ENCODE assay signal across 18 cellular contexts in the genomic region with DNA sequence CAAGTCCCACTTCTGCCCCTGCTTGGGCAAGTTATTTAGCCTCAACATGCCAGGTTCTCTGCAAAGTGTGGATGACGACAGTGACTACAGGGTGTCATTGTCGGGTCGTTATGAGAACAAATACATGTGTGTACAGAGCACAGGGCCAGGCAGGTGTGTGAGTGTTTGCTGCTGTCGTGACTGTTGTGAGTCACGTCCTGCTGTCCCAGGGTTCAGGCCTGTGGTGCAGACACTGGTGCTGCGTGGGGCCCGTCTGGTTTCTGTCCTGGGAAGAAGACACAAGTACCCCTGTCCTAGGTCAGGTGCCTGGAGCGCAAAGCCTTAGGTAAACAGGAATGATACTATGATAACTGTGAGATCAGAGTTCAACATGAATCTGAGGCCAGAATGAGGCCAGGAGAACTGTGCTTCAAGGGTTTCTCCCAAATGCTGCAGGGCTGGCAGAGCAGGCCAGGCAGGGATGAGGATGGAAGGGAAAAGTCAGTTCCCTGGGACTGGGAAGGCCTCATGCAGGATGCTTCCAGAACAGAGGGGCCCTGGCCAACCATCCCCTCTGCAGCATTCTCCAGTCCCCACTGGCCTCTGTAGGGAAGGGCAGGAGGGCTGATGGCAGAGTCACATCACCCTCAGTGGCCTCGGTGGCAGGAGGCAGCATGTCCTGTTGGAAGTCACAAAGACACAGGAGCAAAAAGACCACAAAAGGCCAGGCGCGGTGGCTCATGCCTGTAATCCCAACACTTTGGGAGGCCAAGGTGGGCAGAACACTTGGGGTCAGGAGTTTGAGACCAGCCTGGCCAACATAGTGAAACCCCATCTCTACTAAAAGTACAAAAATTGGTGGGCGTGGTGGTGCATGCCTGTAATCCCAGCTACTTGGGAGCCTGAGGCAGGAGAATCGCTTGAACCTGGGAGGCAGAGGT. TPM values are rescaled to one million over a fixed set of nuclear protein-coding genes. Genes with fewer than 3 reads are reported as not detected.
DNase-seq lines count a peak whose midpoint lies in the region; ATAC-seq and TF ChIP-seq lines count a peak whose summit lies in the region.
"Had no signal": no experiment of that assay in that cellular context is flagged by ENCODE, and none has a peak within 500 bp of the region (broad histone marks: within the 10 kb centered on the region; RNA-seq: fewer than 3 reads in every experiment).

No MANE protein-coding gene starts in this region.

- H3K79me1 ChIP-seq in trophoblast cell (ENCODE audit: low read length): no peaks in the 10 kb centered on the region

- H3K27ac ChIP-seq in trophoblast cell (ENCODE audit: low read depth, low read length): no peak overlapping the region
- H3K27ac ChIP-seq: 22Rv1, tibial nerve had no signal

- no peak overlapping the region for H4K91ac ChIP-seq in trophoblast cell (ENCODE audit: low read depth, low read length)

- no peaks in the 10 kb centered on the region for H3K36me3 Mint-ChIP-seq in endothelial cell (ENCODE audit: low read depth, unreplicated experiment)
- H3K36me3 Mint-ChIP-seq: activated naive CD8-positive, alpha-beta T cell treated with anti-CD3 and anti-CD28 coated beads for 36 hours; natural killer cell treated with Interleukin-12 subunit alpha and Interleukin-12 subunit beta and Interleukin-15 and Interleukin-18, amount 100 ng/mL, for 72 hours had no signal

- no peaks in the 10 kb centered on the region for H3K27me3 ChIP-seq in trophoblast cell (ENCODE audit: insufficient read depth, low read length)
- H3K27me3 ChIP-seq: MG63, tibial nerve had no signal

- peaks cover 8% of the 10 kb centered on the region in 2 experiments for H3K4me1 ChIP-seq in trophoblast cell (ENCODE audit: control insufficient read depth in 1 of 2, insufficient read depth in 2 of 2, low read length in 2 of 2)

- H3K4ac ChIP-seq in trophoblast cell (ENCODE audit: low read depth, low read length): no peak overlapping the region

- H2AFZ ChIP-seq in trophoblast cell (ENCODE audit: insufficient read depth, low read length, poor library complexity): peak overlapping the region; percentile 12

- H3K4me1 Mint-ChIP-seq in endothelial cell (ENCODE audit: unreplicated experiment): no peaks in the 10 kb centered on the region

- H3K4me3 ChIP-seq in epithelial cell of esophagus (ENCODE audit: low read length) (no peak overlapping the region), trophoblast cell (ENCODE audit: low read depth, low read length) (no peak overlapping the region)
- H3K4me3 ChIP-seq: MG63, tibial nerve had no signal

- no peak overlapping the region for H2BK5ac ChIP-seq in trophoblast cell (ENCODE audit: low read depth, low read length, poor library complexity)

- no peak overlapping the region for H3K9ac ChIP-seq in trophoblast cell (ENCODE audit: low read length)
- H3K9ac ChIP-seq: SK-N-SH had no signal

- H2AK5ac ChIP-seq in trophoblast cell (ENCODE audit: low read length): no peak overlapping the region

- peaks cover 3% of the 10 kb centered on the region for H3K9me3 ChIP-seq in trophoblast cell (ENCODE audit: insufficient read depth, low read depth, low read length)
- H3K9me3 ChIP-seq: MG63, SK-N-SH, tibial nerve had no signal

- H3K4me2 ChIP-seq in trophoblast cell (ENCODE audit: low read length): no peak overlapping the region
- H3K4me2 ChIP-seq: SK-N-SH had no signal

- H4K12ac ChIP-seq in trophoblast cell (ENCODE audit: low read depth, low read length): no peak overlapping the region

- WGBS in trophoblast cell (ENCODE audit: extremely low coverage, insufficient coverage, insufficient read length): no CpG with 5 or more reads among the region's 13 CpGs

- DNase-seq in DMS153 (lab: John Stamatoyannopoulos, UW) (peak; percentile 80), DMS153 treated with DMSO at 0.1 percent for 48 hours (lab: John Stamatoyannopoulos, UW; ENCODE audit: unreplicated experiment) (no peak), NCI-H460 (ENCODE audit: extremely low read depth, low read depth) (peak; percentile 37), epithelial cell of esophagus (ENCODE audit: low read depth) (peak; percentile 75), trophoblast cell (no peak), amniotic stem cell (lab: John Stamatoyannopoulos, UW) (no peak), endothelial cell (ENCODE audit: low spot score) (no peak)
- DNase-seq: activated naive CD8-positive, alpha-beta T cell treated with anti-CD3 and anti-CD28 coated beads for 36 hours; MG63; NCI-H2107; SK-N-SH; stimulated activated CD4-positive, alpha-beta T cell treated with anti-CD3 and anti-CD28 coated beads, Interleukin-2, amount 100 ng/mL, for 24 hours had no signal

- H3K9me3 Mint-ChIP-seq in endothelial cell (ENCODE audit: unreplicated experiment): no peaks in the 10 kb centered on the region
- H3K9me3 Mint-ChIP-seq: activated naive CD8-positive, alpha-beta T cell treated with anti-CD3 and anti-CD28 coated beads for 36 hours; CD4-positive, CD25-positive, alpha-beta regulatory T cell; natural killer cell treated with Interleukin-12 subunit alpha and Interleukin-12 subunit beta and Interleukin-15 and Interleukin-18, amount 100 ng/mL, for 72 hours had no signal

- H2BK120ac ChIP-seq in trophoblast cell (ENCODE audit: insufficient read depth, low read length, poor library complexity): no peak overlapping the region

- H2BK12ac ChIP-seq in trophoblast cell (ENCODE audit: low read length): no peak overlapping the region

- no peak overlapping the region for H3K14ac ChIP-seq in trophoblast cell (ENCODE audit: low read length)

- H3K18ac ChIP-seq in trophoblast cell (ENCODE audit: low read length): no peak overlapping the region

- H3K79me2 ChIP-seq in trophoblast cell (ENCODE audit: control insufficient read depth, insufficient read depth, low read length, poor library complexity): peaks cover 1% of the 10 kb centered on the region

- H4K8ac ChIP-seq in trophoblast cell (ENCODE audit: low read depth, low read length): no peak overlapping the region

- no peak overlapping the region for H3K27ac Mint-ChIP-seq in endothelial cell (ENCODE audit: unreplicated experiment)
- H3K27ac Mint-ChIP-seq: activated naive CD8-positive, alpha-beta T cell treated with anti-CD3 and anti-CD28 coated beads for 36 hours; CD4-positive, CD25-positive, alpha-beta regulatory T cell; natural killer cell treated with Interleukin-12 subunit alpha and Interleukin-12 subunit beta and Interleukin-15 and Interleukin-18, amount 100 ng/mL, for 72 hours had no signal

- H3K4me3 Mint-ChIP-seq in endothelial cell (ENCODE audit: unreplicated experiment): no peak overlapping the region
- H3K4me3 Mint-ChIP-seq: activated naive CD8-positive, alpha-beta T cell treated with anti-CD3 and anti-CD28 coated beads for 36 hours; CD4-positive, CD25-positive, alpha-beta regulatory T cell; natural killer cell treated with Interleukin-12 subunit alpha and Interleukin-12 subunit beta and Interleukin-15 and Interleukin-18, amount 100 ng/mL, for 72 hours had no signal

- H3K36me3 ChIP-seq in trophoblast cell (ENCODE audit: control insufficient read depth in 1 of 2, insufficient read depth in 2 of 2, low read length in 2 of 2): peaks cover 0 to 7% of the 10 kb centered on the region in 2 experiments

- TF ChIP-seq CTCF in epithelial cell of esophagus (IDR thresholded peaks at IDR 0.05; ENCODE audit: insufficient read depth, low read depth, low read length, missing control alignments) (no peak), endothelial cell (IDR thresholded peaks at IDR 0.05; ENCODE audit: unreplicated experiment) (no peak)

- peaks cover 6% of the 10 kb centered on the region for H3K27me3 Mint-ChIP-seq in endothelial cell (ENCODE audit: unreplicated experiment)
- H3K27me3 Mint-ChIP-seq: activated naive CD8-positive, alpha-beta T cell treated with anti-CD3 and anti-CD28 coated beads for 36 hours; CD4-positive, CD25-positive, alpha-beta regulatory T cell; natural killer cell treated with Interleukin-12 subunit alpha and Interleukin-12 subunit beta and Interleukin-15 and Interleukin-18, amount 100 ng/mL, for 72 hours had no signal

- ATAC-seq in GM18520 (IDR thresholded peaks at IDR 0.05; ENCODE audit: unreplicated experiment): no peak

- H3K23ac ChIP-seq in trophoblast cell (ENCODE audit: low read length): no peak overlapping the region

RNA-seq across cellular contexts. Expression of gene GPR157, which starts 15.7 kb away (rescaled TPM):
- 9.5 and 9.6 TPM in 2 replicates for total RNA-seq in NCI-H460 (2014; rRNA removed; shearing (Covaris generic))
- 10.8 and 14.4 TPM in 2 replicates for polyA plus RNA-seq in NCI-H460 (2014; cell fraction: nucleus; rRNA removed)
- 24.0 and 27.8 TPM in 2 replicates for polyA plus RNA-seq in trophoblast cell (2013)
- 2.8 TPM for total RNA-seq in endothelial cell (ENCODE audit: unreplicated experiment)

RNA-seq across cellular contexts. Expression of gene SLC2A5, which starts 43.8 kb away (rescaled TPM):
- total RNA-seq in NCI-H460 (2014; rRNA removed; shearing (Covaris generic)): not detected in 2 replicates
- not detected in 2 replicates for polyA plus RNA-seq in NCI-H460 (2014; cell fraction: nucleus; rRNA removed)
- 0.12 and 0.16 TPM in 2 replicates for polyA plus RNA-seq in trophoblast cell (2013)
- total RNA-seq in endothelial cell (ENCODE audit: unreplicated experiment): not detected
- total RNA-seq: endothelial cell of umbilical vein; natural killer cell treated with Interleukin-12 subunit alpha and Interleukin-12 subunit beta and Interleukin-15 and Interleukin-18, amount 100 ng/mL, for 72 hours had no signal
- polyA plus RNA-seq: endothelial cell of umbilical vein had no signal

Comparison
In these comparisons a context has a peak if more than half of its experiments do, and no peak if none do; other contexts are left out.
1. DNase-seq: peak in DMS153 (single experiment), NCI-H460 (single experiment) and epithelial cell of esophagus (single experiment); none in DMS153 treated with DMSO at 0.1 percent for 48 hours (single experiment), trophoblast cell (0 of 2), amniotic stem cell (single experiment) and endothelial cell (single experiment).